Comparison of ENCODE assay signal across 11 cellular contexts in genomic region chr22:24965822-24966626, GRCh38. TPM values are rescaled to one million over a fixed set of nuclear protein-coding genes. Genes with fewer than 3 reads are reported as not detected.
A peak's percentile ranks its signal among the peaks of the same experiment; 100 is the strongest.
DNase-seq lines count a peak whose midpoint lies in the region; ATAC-seq and TF ChIP-seq lines count a peak whose summit lies in the region.
"Had no signal": no experiment of that assay in that cellular context is flagged by ENCODE, and none has a peak within 500 bp of the region (broad histone marks: within the 10 kb centered on the region; RNA-seq: fewer than 3 reads in every experiment).

No MANE protein-coding gene starts in this region.

- peaks cover 20% of the 10 kb centered on the region for H3K36me3 Mint-ChIP-seq in MCF 10A (ENCODE audit: insufficient read depth, unreplicated experiment)

- TF ChIP-seq CTCF in LNCaP clone FGC (IDR thresholded peaks at IDR 0.05; ENCODE audit: control insufficient read depth, extremely low read depth, insufficient read depth) (no peak), MCF 10A (IDR thresholded peaks at IDR 0.05; ENCODE audit: unreplicated experiment) (no peak), left lung (IDR thresholded peaks at IDR 0.05) (no peak)

- no peaks in the 10 kb centered on the region for H3K27me3 Mint-ChIP-seq in MCF 10A (ENCODE audit: insufficient read depth, unreplicated experiment)

- no TSS peak for BruUV-seq in MCF 10A (replicated peaks; lab: Mats Ljungman, UMichigan)

- H3K27ac ChIP-seq in left lung = peak overlapping the region; percentile 65 to 73

- no peaks in the 10 kb centered on the region for H3K9me3 Mint-ChIP-seq in MCF 10A (ENCODE audit: unreplicated experiment)

- ATAC-seq in left lung = peak; percentile 98

- POLR2A ChIA-PET in MCF 10A (lab: Yijun Ruan, JAX) = interaction anchor here (0.8 to 20.9 kb wide), 7 partner anchors 8 to 81 kb away, joined by 3 to 468 read pairs (median 4); partner anchors contain the start of gene KIAA1671

- peaks cover 4 to 38% of the 10 kb centered on the region in 2 donors for H3K4me1 ChIP-seq in left lung

- intact Hi-C loops in MCF 10A (cut with micrococcal nuclease) = loop anchor here (1.0 kb wide), 1 partner anchor 26 kb away; no protein-coding TSS in a partner anchor
- intact Hi-C loops in left lung (cut with DNase I) = no loop called here

- H3K4me3 ChIP-seq in LNCaP clone FGC (ENCODE audit: low read depth, low read length) = no peak overlapping the region
- H3K4me3 ChIP-seq in left lung = no peak overlapping the region

- H3K4me1 Mint-ChIP-seq in MCF 10A (ENCODE audit: insufficient read depth, unreplicated experiment) = peaks cover 36% of the 10 kb centered on the region

- H3K4me3 Mint-ChIP-seq in MCF 10A (ENCODE audit: unreplicated experiment) = peak overlapping the region; percentile 58

- DNase-seq in LNCaP clone FGC (ENCODE audit: low read depth) (peak; percentile 82), MCF 10A (ENCODE audit: unreplicated experiment) (peak; percentile 95), left lung (peak; percentile 83 to 84), smooth muscle cell of the brain vasculature (ENCODE audit: low read depth, low spot score) (peak; percentile 90), erythroblast (lab: John Stamatoyannopoulos, UW) (no peak), Kasumi-1 (lab: John Stamatoyannopoulos, UW) (no peak)
- DNase-seq in activated CD4-positive, alpha-beta T cell treated with anti-CD3 and anti-CD28 coated beads, Interleukin-2, amount 50 U/mL, for 48 hours = no peak
- no peak for DNase-seq in activated CD4-positive, alpha-beta T cell treated with anti-CD3 and anti-CD28 coated beads for 1 hour
- DNase-seq: activated CD8-positive, alpha-beta memory T cell treated with anti-CD3 and anti-CD28 coated beads, Interleukin-2, amount 50 U/mL, for 48 hours; NCI-H1436 had no signal

- H3K27ac Mint-ChIP-seq in MCF 10A (ENCODE audit: low read depth, unreplicated experiment) = peak overlapping the region; percentile 88

- CTCF ChIA-PET in MCF 10A (lab: Yijun Ruan, JAX) = interaction anchor here (0.6 to 1.8 kb wide), 9 partner anchors 11 to 83 kb away, joined by 3 to 6 read pairs (median 4); partner anchors contain the start of gene KIAA1671

- H3K27me3 ChIP-seq in left lung = no peaks in the 10 kb centered on the region

- no peaks in the 10 kb centered on the region for H3K36me3 ChIP-seq in left lung

- no peaks in the 10 kb centered on the region for H3K9me3 ChIP-seq in left lung

- no peak for TF ChIP-seq POLR2A in erythroblast (IDR thresholded peaks at IDR 0.05; ENCODE audit: low read length)

RNA-seq across cellular contexts. Expression of gene KIAA1671, which starts 13.5 kb away (rescaled TPM):
- total RNA-seq in MCF 10A (2022) (61.0 and 68.1 TPM in 2 replicates), left lung (10 to 100 TPM; 31.9 to 35.0 TPM)

RNA-seq across cellular contexts. Expression of gene LHFPL7, which starts 19.5 kb away (rescaled TPM):
- total RNA-seq in MCF 10A (2022) (not detected in 2 replicates), left lung (not detected)
- total RNA-seq: urinary bladder had no signal

Comparison
In these comparisons a context has a peak if more than half of its experiments do, and no peak if none do; other contexts are left out.
1. DNase-seq: peak in LNCaP clone FGC (single experiment), MCF 10A (single experiment), left lung (2 of 2) and smooth muscle cell of the brain vasculature (single experiment); none in activated CD4-positive, alpha-beta T cell treated with anti-CD3 and anti-CD28 coated beads, Interleukin-2, amount 50 U/mL, for 48 hours (0 of 2), erythroblast (0 of 2), activated CD4-positive, alpha-beta T cell treated with anti-CD3 and anti-CD28 coated beads for 1 hour (single experiment) and Kasumi-1 (0 of 2).